ENCODE assay signal across 8 cellular contexts in the genomic region with DNA sequence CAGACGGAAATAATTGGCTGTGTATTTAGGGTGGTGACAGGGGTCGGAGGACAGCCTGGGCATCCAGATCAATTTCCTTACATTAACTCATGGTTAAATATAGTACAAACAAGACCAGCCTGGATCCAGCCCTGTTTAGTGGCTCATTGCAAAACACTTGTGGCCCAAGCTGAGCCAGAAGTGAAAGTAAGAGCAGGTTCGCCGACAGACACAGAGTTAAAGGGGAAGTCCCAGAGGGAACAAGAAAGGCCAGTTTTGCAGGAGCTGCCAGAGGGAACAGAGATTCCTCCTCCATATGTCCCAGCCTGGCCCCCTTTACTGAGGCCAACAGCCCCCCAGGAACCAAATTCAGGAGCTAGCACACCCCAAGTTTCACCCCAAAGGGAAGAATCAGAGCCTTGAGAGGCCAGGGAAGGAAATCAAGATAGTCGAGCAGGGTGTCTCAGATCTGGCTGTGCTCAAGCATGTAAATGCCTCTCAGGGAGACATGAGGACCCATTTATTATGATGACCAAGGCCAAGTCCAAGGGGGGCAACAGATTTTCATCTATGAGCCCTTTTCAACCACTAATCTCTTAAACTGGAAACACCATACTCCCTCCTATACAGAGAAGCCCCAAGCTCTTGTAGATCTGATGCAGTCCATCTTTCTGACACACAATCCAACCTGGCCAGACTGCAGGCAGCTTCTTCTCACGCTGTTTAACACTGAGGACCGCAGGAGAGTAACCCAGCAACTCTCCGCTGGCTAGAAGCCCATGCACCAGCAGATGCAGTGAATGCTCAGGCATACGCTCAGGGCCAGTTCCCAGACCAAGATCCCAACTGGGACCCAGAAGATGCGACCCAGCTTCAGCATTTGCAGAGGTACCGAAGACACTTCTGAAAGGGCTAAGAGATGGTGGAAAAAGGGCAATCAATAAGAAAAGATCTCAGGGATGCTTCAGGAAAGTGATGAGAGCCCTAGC. TPM values are rescaled to one million over a fixed set of nuclear protein-coding genes. Genes with fewer than 3 reads are reported as not detected.
DNase-seq lines count a peak whose midpoint lies in the region; ATAC-seq and TF ChIP-seq lines count a peak whose summit lies in the region.

No MANE protein-coding gene starts in this region.

- no peaks in the 10 kb centered on the region for H3K79me2 ChIP-seq in neural progenitor cell (ENCODE audit: low read depth)

- intact Hi-C loops in natural killer cell (cut with micrococcal nuclease): loop anchor here (10.0 kb wide), 1 partner anchor 142 kb away; no protein-coding TSS in a partner anchor

- H3K27me3 ChIP-seq in BJ (ENCODE audit: control insufficient read depth, insufficient read depth, low read length): no peaks in the 10 kb centered on the region
- H3K27me3 ChIP-seq in SJCRH30: no peaks in the 10 kb centered on the region
- no peaks in the 10 kb centered on the region for H3K27me3 ChIP-seq in effector memory CD4-positive, alpha-beta T cell (replicated peaks; ENCODE audit: control insufficient read depth, insufficient read depth, low read length, poor library complexity, severe bottlenecking)
- H3K27me3 ChIP-seq in neural progenitor cell: no peaks in the 10 kb centered on the region

- H3K27me3 Mint-ChIP-seq in natural killer cell (ENCODE audit: low read depth in 2 of 2) (peaks cover 0 to 14% of the 10 kb centered on the region in 2 donors), neural progenitor cell (ENCODE audit: insufficient read depth, low read depth) (peaks cover 3% of the 10 kb centered on the region)

- DNase-seq in BJ (ENCODE audit: low read depth) (no peak), SJCRH30 (peak in 1 of 2 experiments; percentile 32), natural killer cell (no peak), neural progenitor cell (ENCODE audit: low spot score) (no peak), inferior parietal cortex (ENCODE audit: extremely low spot score) (no peak)
- no peak for DNase-seq in effector memory CD4-positive, alpha-beta T cell

- H3K9ac ChIP-seq in neural progenitor cell: no peak overlapping the region

- H3K4me1 Mint-ChIP-seq in natural killer cell (peaks cover 25 to 30% of the 10 kb centered on the region in 2 donors), neural progenitor cell (peaks cover 4% of the 10 kb centered on the region)

- H3F3A ChIP-seq in neural progenitor cell (ENCODE audit: low read depth): no peaks in the 10 kb centered on the region

- ATAC-seq in GM18873 (IDR thresholded peaks at IDR 0.05; ENCODE audit: low FRiP score, unreplicated experiment) (peak; percentile 78), HG03108 (IDR thresholded peaks at IDR 0.05; ENCODE audit: unreplicated experiment) (peak; percentile 94), natural killer cell (peak; percentile 84 to 89 (median 84))

- no peaks in the 10 kb centered on the region for H3K36me3 ChIP-seq in BJ (ENCODE audit: control insufficient read depth, insufficient read depth, low read length)
- H3K36me3 ChIP-seq in SJCRH30: no peaks in the 10 kb centered on the region
- H3K36me3 ChIP-seq in effector memory CD4-positive, alpha-beta T cell (ENCODE audit: control insufficient read depth, insufficient read depth, low read length): no peaks in the 10 kb centered on the region
- H3K36me3 ChIP-seq in neural progenitor cell: no peaks in the 10 kb centered on the region

- H3K27ac Mint-ChIP-seq in natural killer cell (peak overlapping the region; percentile 85 to 86), neural progenitor cell (no peak overlapping the region)

- H3K36me3 Mint-ChIP-seq in natural killer cell: no peaks in the 10 kb centered on the region
- H3K36me3 Mint-ChIP-seq in neural progenitor cell: no peaks in the 10 kb centered on the region

- H3K9me3 ChIP-seq in SJCRH30 (replicated peaks): no peaks in the 10 kb centered on the region
- no peaks in the 10 kb centered on the region for H3K9me3 ChIP-seq in effector memory CD4-positive, alpha-beta T cell (ENCODE audit: control insufficient read depth, low read length)
- H3K9me3 ChIP-seq in neural progenitor cell (ENCODE audit: low read depth): no peaks in the 10 kb centered on the region

- CTCF ChIA-PET in BJ (lab: Yijun Ruan, JAX): interaction anchor here (0.6 to 2.6 kb wide), 7 partner anchors 17 to 874 kb away, joined by 3 to 28 read pairs (median 4); no protein-coding TSS in a partner anchor

- H3K4me3 Mint-ChIP-seq in natural killer cell (peak overlapping the region; percentile 92), neural progenitor cell (no peak overlapping the region)

- H3K27ac ChIP-seq in SJCRH30: no peak overlapping the region
- no peak overlapping the region for H3K27ac ChIP-seq in effector memory CD4-positive, alpha-beta T cell (ENCODE audit: insufficient read depth, low read length, poor library complexity, severe bottlenecking)
- H3K27ac ChIP-seq in neural progenitor cell: no peak overlapping the region

- no peak overlapping the region for H3K4me2 ChIP-seq in neural progenitor cell

- POLR2A ChIA-PET in BJ (lab: Charles Lee): no interaction called here

- peak overlapping the region; percentile 20; the same call in 1 of the 2 replicates for H3K4me3 ChIP-seq in BJ (ENCODE audit: low read depth, low read length)
- H3K4me3 ChIP-seq in SJCRH30: peak overlapping the region; percentile 37
- peak overlapping the region; percentile 26 for H3K4me3 ChIP-seq in effector memory CD4-positive, alpha-beta T cell (ENCODE audit: insufficient read depth, low read depth, low read length, poor library complexity, severe bottlenecking)
- no peak overlapping the region for H3K4me3 ChIP-seq in neural progenitor cell

- no peaks in the 10 kb centered on the region for H4K20me1 ChIP-seq in neural progenitor cell (ENCODE audit: low read depth)

- H3K4me1 ChIP-seq in SJCRH30 (no peaks in the 10 kb centered on the region), neural progenitor cell (no peaks in the 10 kb centered on the region)
- H3K4me1 ChIP-seq in effector memory CD4-positive, alpha-beta T cell (ENCODE audit: control insufficient read depth, insufficient read depth, low read length, poor library complexity, severe bottlenecking): peaks cover 4% of the 10 kb centered on the region

- TF ChIP-seq CTCF in BJ (IDR thresholded peaks at IDR 0.05; ENCODE audit: insufficient read depth, low read depth, low read length) (no peak), natural killer cell (IDR thresholded peaks at IDR 0.05) (no peak), neural progenitor cell (IDR thresholded peaks at IDR 0.05) (no peak)

- no peak overlapping the region for H2AFZ ChIP-seq in neural progenitor cell (replicated peaks)

- H3K9me3 Mint-ChIP-seq in natural killer cell: no peaks in the 10 kb centered on the region
- no peaks in the 10 kb centered on the region for H3K9me3 Mint-ChIP-seq in neural progenitor cell

RNA-seq across cellular contexts. Expression of a gene that starts 15.9 kb away (rescaled TPM):
- polyA plus RNA-seq in BJ (2011; rRNA removed): 13.7 and 15.4 TPM in 2 replicates
- polyA minus RNA-seq in BJ (2011; rRNA and poly(A)+ RNA removed): 7.6 and 11.3 TPM in 2 replicates
- 16.1 and 17.3 TPM in 2 replicates for total RNA-seq in SJCRH30 (2014; rRNA removed; shearing (Covaris generic))
- total RNA-seq in natural killer cell: 10 to 100 TPM; 12.6 to 20.7 (median 15.8) TPM
- 7.8 and 12.3 TPM in 2 replicates for total RNA-seq in neural progenitor cell (ENCODE audit: low replicate concordance)

RNA-seq across cellular contexts. Expression of a gene that starts 16.2 kb away (rescaled TPM):
- polyA plus RNA-seq in BJ (2011; rRNA removed): 2.9 and 3.3 TPM in 2 replicates
- polyA minus RNA-seq in BJ (2011; rRNA and poly(A)+ RNA removed): 3.8 and 4.9 TPM in 2 replicates
- total RNA-seq in SJCRH30 (2014; rRNA removed; shearing (Covaris generic)): 9.2 and 10.7 TPM in 2 replicates
- under 1 TPM in 1 of 3 donors, not detected in 2; 0.12 TPM for total RNA-seq in natural killer cell
- 23.7 and 27.0 TPM in 2 replicates for total RNA-seq in neural progenitor cell (ENCODE audit: low replicate concordance)

RNA-seq across cellular contexts. Expression of a gene that starts 39.7 kb away (rescaled TPM):
- 289 and 294 TPM in 2 replicates for polyA plus RNA-seq in BJ (2011; rRNA removed)
- polyA minus RNA-seq in BJ (2011; rRNA and poly(A)+ RNA removed): 30.9 and 37.8 TPM in 2 replicates
- 158 and 204 TPM in 2 replicates for total RNA-seq in SJCRH30 (2014; rRNA removed; shearing (Covaris generic))
- total RNA-seq in natural killer cell (100 to 1,000 TPM; 152 to 177 (median 177) TPM), neural progenitor cell (ENCODE audit: low replicate concordance) (241 and 310 TPM in 2 replicates)
